17 cellular contexts compared by ENCODE assay signal in genomic region chr10:1151071-1152033, GRCh38.
A peak's percentile ranks its signal among the peaks of the same experiment; 100 is the strongest.
DNase-seq lines count a peak whose midpoint lies in the region; ATAC-seq and TF ChIP-seq lines count a peak whose summit lies in the region.
"Had no signal": no experiment of that assay in that cellular context is flagged by ENCODE, and none has a peak within 500 bp of the region (broad histone marks: within the 10 kb centered on the region; RNA-seq: fewer than 3 reads in every experiment).

No MANE protein-coding gene starts in this region.

- intact Hi-C loops in PC-3 (cut with micrococcal nuclease) = no loop called here

- H2AFZ ChIP-seq in PC-3 (ENCODE audit: low read length) = no peak overlapping the region

- no peak overlapping the region for H3K9ac ChIP-seq in PC-3 (ENCODE audit: low read length)

- H3K9me3 ChIP-seq in PC-3 (ENCODE audit: low read length) = no peaks in the 10 kb centered on the region
- H3K9me3 ChIP-seq: prostate gland had no signal

- no peak for TF ChIP-seq CTCF in PC-3 (conservative IDR thresholded peaks at IDR 0.05; ENCODE audit: low read depth, low read length)

- H3F3A ChIP-seq in PC-3 (ENCODE audit: low read length, unreplicated experiment) = no peaks in the 10 kb centered on the region

- CTCF ChIA-PET in PC-3 (lab: Charles Lee) = no interaction called here

- DNase-seq in A172 (ENCODE audit: low spot score) (peak; percentile 44), RPMI7951 (ENCODE audit: low read depth) (peak; percentile 57), glomerular visceral epithelial cell (ENCODE audit: extremely low spot score) (peak; percentile 84), PC-3 (no peak), NCI-H345 treated with DMSO at 0.1 percent for 48 hours (lab: John Stamatoyannopoulos, UW; ENCODE audit: unreplicated experiment) (no peak), globus pallidus (ENCODE audit: low spot score) (no peak), T-helper 9 cell (no peak)
- DNase-seq: activated CD4-positive, alpha-beta T cell treated with anti-CD3 and anti-CD28 coated beads for 48 hours; anterior cingulate cortex; DMS 273 treated with DMSO at 0.1 percent for 48 hours; effector memory CD4-positive, alpha-beta T cell; glutamatergic neuron; NCI-H1092 treated with DMSO at 0.1 percent for 48 hours; NCI-H446 had no signal

- H3K79me2 ChIP-seq in PC-3 (ENCODE audit: low read length) = no peaks in the 10 kb centered on the region

- no peak overlapping the region for H3K4me2 ChIP-seq in PC-3 (ENCODE audit: low read length)

- H4K20me1 ChIP-seq in PC-3 (ENCODE audit: low read length) = no peaks in the 10 kb centered on the region

- no peak overlapping the region for H3K4me3 ChIP-seq in PC-3 (ENCODE audit: low read length)
- H3K4me3 ChIP-seq: prostate gland had no signal

- POLR2A ChIA-PET in PC-3 (lab: Charles Lee; ENCODE audit: unreplicated experiment) = no interaction called here

- peak; percentile 59 for ATAC-seq in GM19025 (IDR thresholded peaks at IDR 0.05; ENCODE audit: low read depth, unreplicated experiment)
- ATAC-seq in PC-3 = no peak
- ATAC-seq: T-cell had no signal

- H3K36me3 ChIP-seq in PC-3 (ENCODE audit: low read depth, low read length) = no peaks in the 10 kb centered on the region
- H3K36me3 ChIP-seq: prostate gland had no signal

- H3K27me3 ChIP-seq in PC-3 (ENCODE audit: low read length) = peaks cover 12% of the 10 kb centered on the region; the same call in 1 of the 2 replicates

- no TSS peak for BruUV-seq in PC-3 (replicated peaks; lab: Mats Ljungman, UMichigan)

- H3K9me2 ChIP-seq in PC-3 (replicated peaks; ENCODE audit: low read length) = no peaks in the 10 kb centered on the region

- no peaks in the 10 kb centered on the region for H3K4me1 ChIP-seq in PC-3 (ENCODE audit: insufficient read depth, low read length)
- H3K4me1 ChIP-seq: prostate gland had no signal

- no peak overlapping the region for H3K27ac ChIP-seq in PC-3 (ENCODE audit: low read length)
- H3K27ac ChIP-seq: prostate gland had no signal

Comparison
In these comparisons a context has a peak if more than half of its experiments do, and no peak if none do; other contexts are left out.
1. DNase-seq: peak in A172 (single experiment), RPMI7951 (single experiment) and glomerular visceral epithelial cell (single experiment); none in PC-3 (single experiment), NCI-H345 treated with DMSO at 0.1 percent for 48 hours (single experiment), globus pallidus (single experiment) and T-helper 9 cell (single experiment).